Comparison of ENCODE assay signal across 8 cellular contexts in genomic region chr1:40373323-40374283, GRCh38. TPM values are rescaled to one million over a fixed set of nuclear protein-coding genes. Genes with fewer than 3 reads are reported as not detected.
A peak's percentile ranks its signal among the peaks of the same experiment; 100 is the strongest.
DNase-seq lines count a peak whose midpoint lies in the region; ATAC-seq and TF ChIP-seq lines count a peak whose summit lies in the region.

SMAP2 (plus strand) TSS chr1:40373727; CDS start chr1:40374121, 394 bp downstream.

- TF ChIP-seq CTCF in WERI-Rb-1 (IDR thresholded peaks at IDR 0.05; ENCODE audit: low read depth, low read length) (no peak), breast epithelium (IDR thresholded peaks at IDR 0.05) (no peak)

- H3K79me2 ChIP-seq in ACC112 (ENCODE audit: control insufficient read depth, insufficient read depth, low read length, unreplicated experiment), result peaks cover 42% of the 10 kb centered on the region

- peak; percentile 27 for TF ChIP-seq POLR2A in breast epithelium (IDR thresholded peaks at IDR 0.05)

- H2AFZ ChIP-seq in ACC112 (ENCODE audit: low read length, unreplicated experiment), result peak within 1 kb of the TSS; percentile 84

- H3K4me1 ChIP-seq in ACC112 (ENCODE audit: control insufficient read depth, insufficient read depth, low read length, unreplicated experiment) (peaks cover 24% of the 10 kb centered on the region), breast epithelium (no peaks in the 10 kb centered on the region)

- peaks cover 9% of the 10 kb centered on the region for H3K27me3 ChIP-seq in ACC112 (ENCODE audit: insufficient read depth, low read length)
- no peaks in the 10 kb centered on the region for H3K27me3 ChIP-seq in WERI-Rb-1 (ENCODE audit: insufficient read depth, low read depth, severe bottlenecking)
- no peaks in the 10 kb centered on the region for H3K27me3 ChIP-seq in breast epithelium

- peak within 1 kb of the TSS; percentile 86 for H3K27ac ChIP-seq in ACC112 (ENCODE audit: low read depth, low read length)
- H3K27ac ChIP-seq in WERI-Rb-1, result peak within 1 kb of the TSS; percentile 71
- peak within 1 kb of the TSS; percentile 86 to 89 for H3K27ac ChIP-seq in breast epithelium
- H3K27ac ChIP-seq in skin epidermis, result peak within 1 kb of the TSS; percentile 78 to 100 (median 94)

- H3K36me3 ChIP-seq in ACC112 (ENCODE audit: insufficient read depth, low read length) (no peaks in the 10 kb centered on the region), WERI-Rb-1 (peaks cover 5% of the 10 kb centered on the region; the same call in 1 of the 2 replicates), breast epithelium (no peaks in the 10 kb centered on the region)

- ATAC-seq in GM18873 (IDR thresholded peaks at IDR 0.05; ENCODE audit: low FRiP score, unreplicated experiment), result peak; percentile 79
- peak; percentile 77 for ATAC-seq in HG03135 (IDR thresholded peaks at IDR 0.05; ENCODE audit: unreplicated experiment)

- intact Hi-C loops in breast epithelium (cut with DNase I; ENCODE audit: low total_unique reads), result no loop called here

- DNase-seq in NCI-H2227 (lab: John Stamatoyannopoulos, UW; ENCODE audit: unreplicated experiment) (peak; percentile 98), WERI-Rb-1 (peak; percentile 97), breast epithelium (ENCODE audit: low spot score in 2 of 2) (peak; percentile 93 to 96)

- H3K4me3 ChIP-seq in ACC112 (ENCODE audit: low read depth, low read length) (peak within 1 kb of the TSS; percentile 97), WERI-Rb-1 (ENCODE audit: low read depth, low read length) (peak within 1 kb of the TSS; percentile 99), breast epithelium (peak within 1 kb of the TSS; percentile 84 to 99 (median 99)), iPS-18c (ENCODE audit: insufficient read depth, low read depth, low read length) (peak within 1 kb of the TSS; percentile 84), skin epidermis (peak within 1 kb of the TSS; percentile 63 to 100 (median 95))

- no peaks in the 10 kb centered on the region for H3K9me3 ChIP-seq in WERI-Rb-1 (ENCODE audit: severe bottlenecking)
- no peaks in the 10 kb centered on the region for H3K9me3 ChIP-seq in breast epithelium
- no peaks in the 10 kb centered on the region for H3K9me3 ChIP-seq in iPS-18c (ENCODE audit: control insufficient read depth, insufficient read depth, low read length)

RNA-seq across cellular contexts. Expression of gene SMAP2, which starts in this region (rescaled TPM):
- 10 to 100 TPM; 27.2 to 64.2 (median 33.1) TPM for total RNA-seq in breast epithelium

Comparison
In these comparisons a context has a peak if more than half of its experiments do, and no peak if none do; other contexts are left out.
1. Peak in every context shown above with its lines: DNase-seq, ATAC-seq, H3K4me3 ChIP-seq and H3K27ac ChIP-seq.